In the genomic region with DNA sequence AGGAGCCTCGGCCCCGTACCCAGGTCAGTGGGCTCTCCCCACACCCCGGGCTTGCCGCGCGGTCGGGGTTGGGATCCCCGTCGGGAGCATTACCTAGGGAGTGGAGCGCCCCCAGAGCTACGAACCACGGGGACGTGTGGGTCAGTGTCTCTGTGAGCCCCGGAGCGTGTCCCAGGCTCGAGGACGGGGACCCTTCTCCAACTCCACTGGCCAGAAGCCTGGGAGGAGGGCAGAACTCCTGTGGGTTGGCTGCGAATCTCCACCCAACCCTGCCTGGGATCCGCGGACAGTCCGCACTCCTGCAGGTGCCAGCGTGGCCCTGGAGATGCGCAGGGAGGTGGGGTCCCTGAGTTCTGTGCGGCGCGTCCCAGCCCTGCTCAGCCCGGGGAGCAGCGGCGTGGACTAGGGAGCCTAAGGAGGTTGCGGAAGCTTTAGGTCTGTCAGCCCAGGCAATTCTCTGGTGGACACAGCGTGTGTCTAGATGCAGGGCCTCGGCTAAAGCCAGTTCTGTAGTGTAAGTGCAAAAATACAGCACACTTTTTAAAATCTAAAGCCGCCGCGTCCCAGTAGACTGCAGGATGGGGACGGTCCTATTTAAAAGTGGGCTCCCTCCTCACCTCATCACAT, we compare ENCODE assay signal across 8 cellular contexts. TPM values are rescaled to one million over a fixed set of nuclear protein-coding genes. Genes with fewer than 3 reads are reported as not detected.
DNase-seq lines count a peak whose midpoint lies in the region; ATAC-seq and TF ChIP-seq lines count a peak whose summit lies in the region.

No MANE protein-coding gene starts in this region.

- H3K36me3 Mint-ChIP-seq in activated CD4-positive, alpha-beta T cell treated with anti-CD3 and anti-CD28 coated beads, Interleukin-2, amount 10 ng/mL, durations not matched to agents 7 days and 5 days (ENCODE audit: low read depth) = peaks cover 22% of the 10 kb centered on the region
- H3K36me3 Mint-ChIP-seq in activated T-cell treated with anti-CD3 and anti-CD28 coated beads, Interleukin-2, amount 50 U/mL, for 4 hours (ENCODE audit: insufficient read depth) = no peaks in the 10 kb centered on the region

- CTCF ChIA-PET in activated CD4-positive, alpha-beta T cell treated with anti-CD3 and anti-CD28 coated beads, Interleukin-2, amount 10 ng/mL, durations not matched to agents 7 days and 5 days (lab: Charles Lee) = interaction anchor here (0.7 to 2.1 kb wide), 10 partner anchors 8 to 983 kb away, joined by 3 to 12 read pairs (median 6); no protein-coding TSS in a partner anchor

- H3K9me3 ChIP-seq in gastroesophageal sphincter (no peaks in the 10 kb centered on the region), osteoblast (ENCODE audit: low read depth, low read length) (no peaks in the 10 kb centered on the region)

- H3K4me3 ChIP-seq in gastroesophageal sphincter (peak overlapping the region; percentile 48 to 77), osteoblast (ENCODE audit: insufficient read depth, low read length) (peak overlapping the region; percentile 86)

- peak overlapping the region; percentile 90 for H3K4me3 Mint-ChIP-seq in activated CD4-positive, alpha-beta T cell treated with anti-CD3 and anti-CD28 coated beads, Interleukin-2, amount 10 ng/mL, durations not matched to agents 7 days and 5 days
- peak overlapping the region; percentile 91 for H3K4me3 Mint-ChIP-seq in activated T-cell treated with anti-CD3 and anti-CD28 coated beads, Interleukin-2, amount 50 U/mL, for 4 hours

- no peak for TF ChIP-seq EP300 in gastroesophageal sphincter (IDR thresholded peaks at IDR 0.05)

- peak overlapping the region; percentile 41 for H3K27ac Mint-ChIP-seq in activated CD4-positive, alpha-beta T cell treated with anti-CD3 and anti-CD28 coated beads, Interleukin-2, amount 10 ng/mL, durations not matched to agents 7 days and 5 days

- H2AFZ ChIP-seq in osteoblast (ENCODE audit: low read length) = peak overlapping the region; percentile 95

- no peaks in the 10 kb centered on the region for H3K36me3 ChIP-seq in gastroesophageal sphincter
- H3K36me3 ChIP-seq in osteoblast (ENCODE audit: insufficient read depth, low read length) = no peaks in the 10 kb centered on the region

- peaks cover 5% of the 10 kb centered on the region for H3K9me3 Mint-ChIP-seq in activated CD4-positive, alpha-beta T cell treated with anti-CD3 and anti-CD28 coated beads, Interleukin-2, amount 10 ng/mL, durations not matched to agents 7 days and 5 days
- peaks cover 4% of the 10 kb centered on the region for H3K9me3 Mint-ChIP-seq in activated T-cell treated with anti-CD3 and anti-CD28 coated beads, Interleukin-2, amount 50 U/mL, for 4 hours

- no peak for TF ChIP-seq POLR2A in gastroesophageal sphincter (IDR thresholded peaks at IDR 0.05)

- peak; percentile 26 for DNase-seq in activated CD4-positive, alpha-beta T cell treated with anti-CD3 and anti-CD28 coated beads, Interleukin-2, amount 10 ng/mL, durations not matched to agents 7 days and 5 days
- DNase-seq in activated CD4-positive, alpha-beta T cell treated with anti-CD3 and anti-CD28 coated beads for 1 hour = no peak
- DNase-seq in activated T-cell treated with anti-CD3 and anti-CD28 coated beads, Interleukin-2, amount 50 U/mL, for 4 hours = no peak
- DNase-seq in osteoblast (ENCODE audit: insufficient read length, low spot score, missing footprints) (peak; percentile 85), NCI-H446 (lab: John Stamatoyannopoulos, UW) (no peak)

- H3K4me1 ChIP-seq in gastroesophageal sphincter (peaks cover 0 to 42% (median 4%) of the 10 kb centered on the region in 3 donors), osteoblast (ENCODE audit: insufficient read depth, low read length) (peaks cover 14% of the 10 kb centered on the region)

- peak overlapping the region; percentile 97 for H3K4me2 ChIP-seq in osteoblast (ENCODE audit: insufficient read depth, low read length)

- peak overlapping the region in 3 of 4 donors; percentile 88 to 90 (median 88) for H3K27ac ChIP-seq in gastroesophageal sphincter
- H3K27ac ChIP-seq in osteoblast (ENCODE audit: low read depth, low read length) = no peak overlapping the region

- H3K4me1 Mint-ChIP-seq in activated CD4-positive, alpha-beta T cell treated with anti-CD3 and anti-CD28 coated beads, Interleukin-2, amount 10 ng/mL, durations not matched to agents 7 days and 5 days = peaks cover 57% of the 10 kb centered on the region
- peaks cover 52% of the 10 kb centered on the region for H3K4me1 Mint-ChIP-seq in activated T-cell treated with anti-CD3 and anti-CD28 coated beads, Interleukin-2, amount 50 U/mL, for 4 hours (ENCODE audit: low read depth)

- no peaks in the 10 kb centered on the region for H3K27me3 ChIP-seq in gastroesophageal sphincter
- H3K27me3 ChIP-seq in osteoblast (ENCODE audit: insufficient read depth, low read length) = peaks cover 25% of the 10 kb centered on the region

- 0 to 14% methylated on average over 1 to 5 of the region's 36 CpGs for WGBS in gastroesophageal sphincter (ENCODE audit: low coverage in 1 of 2), 2 donors

- ATAC-seq in HG03060 (IDR thresholded peaks at IDR 0.05; ENCODE audit: low read depth, unreplicated experiment) (peak; percentile 2), gastroesophageal sphincter (peak; percentile 6), HG03039 (IDR thresholded peaks at IDR 0.05; ENCODE audit: unreplicated experiment) (no peak)
- ATAC-seq in activated T-cell treated with anti-CD3 and anti-CD28 coated beads, Interleukin-2, amount 50 U/mL, for 4 hours = peak; percentile 36 to 38

- H3K27me3 Mint-ChIP-seq in activated CD4-positive, alpha-beta T cell treated with anti-CD3 and anti-CD28 coated beads, Interleukin-2, amount 10 ng/mL, durations not matched to agents 7 days and 5 days = peaks cover 13% of the 10 kb centered on the region
- H3K27me3 Mint-ChIP-seq in activated T-cell treated with anti-CD3 and anti-CD28 coated beads, Interleukin-2, amount 50 U/mL, for 4 hours (ENCODE audit: low read depth) = no peaks in the 10 kb centered on the region

- POLR2A ChIA-PET in activated CD4-positive, alpha-beta T cell treated with anti-CD3 and anti-CD28 coated beads, Interleukin-2, amount 10 ng/mL, durations not matched to agents 7 days and 5 days (lab: Charles Lee) = no interaction called here

- no peaks in the 10 kb centered on the region for H3K79me2 ChIP-seq in osteoblast (ENCODE audit: insufficient read depth, low read length)

- TF ChIP-seq CTCF in gastroesophageal sphincter (IDR thresholded peaks at IDR 0.05) (no peak), osteoblast (IDR thresholded peaks at IDR 0.05; ENCODE audit: extremely low read depth, low read depth, low read length) (no peak)

- no peaks in the 10 kb centered on the region for H4K20me1 ChIP-seq in osteoblast (ENCODE audit: insufficient read depth, low read length)

RNA-seq across cellular contexts. Expression of gene PPFIBP2, which starts 0.4 kb away (rescaled TPM):
- 10 to 100 TPM; 33.1 to 34.7 TPM for total RNA-seq in activated CD4-positive, alpha-beta T cell treated with anti-CD3 and anti-CD28 coated beads, Interleukin-2, amount 10 ng/mL, durations not matched to agents 7 days and 5 days
- total RNA-seq in activated T-cell treated with anti-CD3 and anti-CD28 coated beads, Interleukin-2, amount 50 U/mL, for 4 hours = 1 to 10 TPM; 2.6 to 5.4 (median 3.5) TPM
- total RNA-seq in gastroesophageal sphincter = 10 to 100 TPM in 3 of 4 donors, 1 to 10 TPM in 1; 8.0 to 26.5 (median 11.3) TPM
- 16.8 and 25.0 TPM in 2 replicates for total RNA-seq in osteoblast

RNA-seq across cellular contexts. Expression of gene OLFML1, which starts 28.9 kb away (rescaled TPM):
- not detected for total RNA-seq in activated CD4-positive, alpha-beta T cell treated with anti-CD3 and anti-CD28 coated beads, Interleukin-2, amount 10 ng/mL, durations not matched to agents 7 days and 5 days
- not detected for total RNA-seq in activated T-cell treated with anti-CD3 and anti-CD28 coated beads, Interleukin-2, amount 50 U/mL, for 4 hours
- total RNA-seq in gastroesophageal sphincter = 10 to 100 TPM in 1 of 4 donors, 1 to 10 TPM in 3; 3.4 to 10.2 (median 7.6) TPM
- 20.3 and 33.0 TPM in 2 replicates for total RNA-seq in osteoblast

Comparison
In these comparisons a context has a peak if more than half of its experiments do, and no peak if none do; other contexts are left out.
1. DNase-seq: peak in activated CD4-positive, alpha-beta T cell treated with anti-CD3 and anti-CD28 coated beads, Interleukin-2, amount 10 ng/mL, durations not matched to agents 7 days and 5 days (single experiment) and osteoblast (single experiment); none in activated CD4-positive, alpha-beta T cell treated with anti-CD3 and anti-CD28 coated beads for 1 hour (single experiment), activated T-cell treated with anti-CD3 and anti-CD28 coated beads, Interleukin-2, amount 50 U/mL, for 4 hours (single experiment) and NCI-H446 (0 of 2).
2. RNA of gene OLFML1, which starts 28.9 kb away (total RNA-seq): 20.3 to 33.0 TPM in osteoblast and 3.4 to 10.2 TPM in gastroesophageal sphincter; not detected in activated T-cell treated with anti-CD3 and anti-CD28 coated beads, Interleukin-2, amount 50 U/mL, for 4 hours and not detected in activated CD4-positive, alpha-beta T cell treated with anti-CD3 and anti-CD28 coated beads, Interleukin-2, amount 10 ng/mL, durations not matched to agents 7 days and 5 days; every median in the first group is over 4 times any median in the second.